Comparison of ENCODE assay signal across 8 cellular contexts in the genomic region with DNA sequence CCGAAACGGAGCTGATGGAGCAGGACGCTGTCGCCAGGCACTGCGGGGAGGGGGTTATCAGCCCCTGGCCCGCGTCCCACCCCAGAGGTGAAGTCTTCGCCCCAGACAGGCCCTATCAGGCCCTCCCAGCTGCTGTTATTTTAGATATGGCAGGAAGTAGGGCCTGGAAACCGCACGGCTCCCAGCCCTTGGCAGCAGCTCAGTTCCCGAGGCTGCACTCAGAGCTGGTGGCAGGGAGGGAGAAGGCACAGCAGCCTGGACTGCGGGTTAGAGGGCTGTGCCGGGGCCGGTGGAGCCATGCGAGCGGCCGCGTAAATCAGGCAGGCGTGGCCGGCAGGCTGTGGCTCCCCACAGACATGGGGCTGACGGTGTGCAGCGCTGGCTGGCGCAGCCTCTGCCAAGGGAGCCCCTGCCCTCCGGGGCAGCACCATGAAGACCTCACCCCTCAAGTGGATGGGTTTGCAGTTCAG.
DNase-seq lines count a peak whose midpoint lies in the region; ATAC-seq and TF ChIP-seq lines count a peak whose summit lies in the region.

No MANE protein-coding gene starts in this region.

- peak overlapping the region; percentile 95 for H3K27ac ChIP-seq in psoas muscle

- peaks cover 0 to 5% (median 1%) of the 10 kb centered on the region in 7 donors for H3K9me3 Mint-ChIP-seq in CD14-positive monocyte
- no peaks in the 10 kb centered on the region for H3K9me3 Mint-ChIP-seq in activated naive CD8-positive, alpha-beta T cell treated with anti-CD3 and anti-CD28 coated beads, Interleukin-2, amount 50 U/mL, for 24 hours

- H3K4me3 ChIP-seq in psoas muscle: peak overlapping the region; percentile 73

- peaks cover 48% of the 10 kb centered on the region for H3K4me1 Mint-ChIP-seq in CD14-positive monocyte
- peaks cover 67% of the 10 kb centered on the region for H3K4me1 Mint-ChIP-seq in activated naive CD8-positive, alpha-beta T cell treated with anti-CD3 and anti-CD28 coated beads, Interleukin-2, amount 50 U/mL, for 24 hours

- no peaks in the 10 kb centered on the region for H3K9me3 ChIP-seq in psoas muscle

- peak overlapping the region in 5 of 7 donors; percentile 45 to 82 (median 62) for H3K27ac Mint-ChIP-seq in CD14-positive monocyte
- H3K27ac Mint-ChIP-seq in activated naive CD8-positive, alpha-beta T cell treated with anti-CD3 and anti-CD28 coated beads, Interleukin-2, amount 50 U/mL, for 24 hours: peak overlapping the region; percentile 89

- ATAC-seq in HG03460 (IDR thresholded peaks at IDR 0.05; ENCODE audit: unreplicated experiment) (peak; percentile 42), left ventricle myocardium superior (peak; percentile 93), psoas muscle (peak; percentile 86 to 91 (median 86)), HG03139 (IDR thresholded peaks at IDR 0.05; ENCODE audit: unreplicated experiment) (no peak)
- peak; percentile 13 for ATAC-seq in activated naive CD8-positive, alpha-beta T cell treated with anti-CD3 and anti-CD28 coated beads, Interleukin-2, amount 50 U/mL, for 24 hours

- WGBS in psoas muscle, 3 donors: 3 to 6% (median 5%) methylated on average over 23 to 24 of the region's 24 CpGs

- H3K4me1 ChIP-seq in psoas muscle: peaks cover 27% of the 10 kb centered on the region

- H3K36me3 Mint-ChIP-seq in CD14-positive monocyte: peaks cover 14 to 15% of the 10 kb centered on the region in 2 donors
- H3K36me3 Mint-ChIP-seq in activated naive CD8-positive, alpha-beta T cell treated with anti-CD3 and anti-CD28 coated beads, Interleukin-2, amount 50 U/mL, for 24 hours (ENCODE audit: low read depth): peaks cover 31% of the 10 kb centered on the region

- intact Hi-C loops in CD14-positive monocyte (cut with micrococcal nuclease): no loop called here
- intact Hi-C loops in left ventricle myocardium superior (cut with micrococcal nuclease): no loop called here
- intact Hi-C loops in psoas muscle (cut with DNase I): loop anchor here in 1 of 2 donors (5.0 to 10.0 kb wide), 2 partner anchors 58 to 105 kb away; no protein-coding TSS in a partner anchor

- H3K27me3 ChIP-seq in psoas muscle (ENCODE audit: insufficient read depth in 3 of 3, low read length in 2 of 3): no peaks in the 10 kb centered on the region

- peak overlapping the region; percentile 80 to 92 for H3K4me3 Mint-ChIP-seq in CD14-positive monocyte
- peak overlapping the region; percentile 67 for H3K4me3 Mint-ChIP-seq in activated naive CD8-positive, alpha-beta T cell treated with anti-CD3 and anti-CD28 coated beads, Interleukin-2, amount 50 U/mL, for 24 hours

- TF ChIP-seq CTCF in CD14-positive monocyte (IDR thresholded peaks at IDR 0.05) (no peak), psoas muscle (IDR thresholded peaks at IDR 0.05) (no peak)

- H3K27me3 Mint-ChIP-seq in CD14-positive monocyte (ENCODE audit: low read depth in 3 of 3): peaks cover 16 to 27% (median 19%) of the 10 kb centered on the region in 3 donors
- H3K27me3 Mint-ChIP-seq in activated naive CD8-positive, alpha-beta T cell treated with anti-CD3 and anti-CD28 coated beads, Interleukin-2, amount 50 U/mL, for 24 hours: no peaks in the 10 kb centered on the region

- DNase-seq in CD14-positive monocyte (ENCODE audit: low spot score) (peak; percentile 46), left ventricle myocardium superior (peak; percentile 89), psoas muscle (peak; percentile 71 to 81), HT-29 (ENCODE audit: low spot score) (no peak), NCI-H2081 (lab: John Stamatoyannopoulos, UW) (no peak)
- peak; percentile 36 for DNase-seq in activated naive CD8-positive, alpha-beta T cell treated with anti-CD3 and anti-CD28 coated beads, Interleukin-2, amount 50 U/mL, for 24 hours

- H3K36me3 ChIP-seq in psoas muscle (ENCODE audit: insufficient read depth in 1 of 2, low read depth in 1 of 2): peaks cover 0 to 8% of the 10 kb centered on the region in 2 donors

Comparison
In these comparisons a context has a peak if more than half of its experiments do, and no peak if none do; other contexts are left out.
1. DNase-seq: peak in CD14-positive monocyte (single experiment), activated naive CD8-positive, alpha-beta T cell treated with anti-CD3 and anti-CD28 coated beads, Interleukin-2, amount 50 U/mL, for 24 hours (single experiment), left ventricle myocardium superior (single experiment) and psoas muscle (2 of 2); none in HT-29 (single experiment) and NCI-H2081 (0 of 2).